Comparison of ENCODE assay signal across 20 cellular contexts in genomic region chr22:40367342-40367741, GRCh38.
"Had no signal": no experiment of that assay in that cellular context is flagged by ENCODE, and none has a peak within 500 bp of the region (broad histone marks: within the 10 kb centered on the region; RNA-seq: fewer than 3 reads in every experiment).

No MANE protein-coding gene starts in this region.

- H3K4me3 ChIP-seq: adrenal gland, esophagus squamous epithelium, left ventricle myocardium inferior, upper lobe of left lung had no signal

- H3K9me3 ChIP-seq: adrenal gland, esophagus squamous epithelium, left ventricle myocardium inferior, neutrophil, upper lobe of left lung had no signal

- H3K27ac Mint-ChIP-seq: T-helper 1 cell treated with Interleukin-12 subunit alpha and Interleukin-12 subunit beta and Interleukin-4 antibody, amounts not matched to agents 30 μg/mL and 1 μg/mL, for 36 hours had no signal

- DNase-seq: activated CD4-positive, CD25-positive, alpha-beta regulatory T cell; activated gamma-delta T cell; activated T-cell treated with anti-CD3 and anti-CD28 coated beads, Interleukin-2, amount 50 U/mL, for 48 hours; adrenal gland; esophagus squamous epithelium; foreskin fibroblast; glutamatergic neuron; hypothalamus; kidney; left ventricle myocardium inferior; naive thymus-derived CD8-positive, alpha-beta T cell; retina; SIG-M5; stimulated activated CD4-positive, alpha-beta T cell treated with anti-CD3 and anti-CD28 coated beads, Interleukin-15, amount 100 ng/mL, for 24 hours; stimulated activated CD4-positive, alpha-beta T cell treated with anti-CD3 and anti-CD28 coated beads, Interleukin-4, amount 100 ng/mL, for 1 hour; stimulated activated naive CD4-positive, alpha-beta T cell treated with Interleukin-2 at 50 U/mL for 16 hours; upper lobe of left lung had no signal

- H3K4me1 ChIP-seq: parathyroid adenoma had no signal

- H3K27ac ChIP-seq: adrenal gland, esophagus squamous epithelium, left ventricle myocardium inferior, neutrophil, parathyroid adenoma, upper lobe of left lung had no signal

- H3K9me3 Mint-ChIP-seq: naive thymus-derived CD8-positive, alpha-beta T cell; T-helper 1 cell treated with Interleukin-12 subunit alpha and Interleukin-12 subunit beta and Interleukin-4 antibody, amounts not matched to agents 30 μg/mL and 1 μg/mL, for 36 hours had no signal

- H3K4me3 Mint-ChIP-seq: naive thymus-derived CD8-positive, alpha-beta T cell; T-helper 1 cell treated with Interleukin-12 subunit alpha and Interleukin-12 subunit beta and Interleukin-4 antibody, amounts not matched to agents 30 μg/mL and 1 μg/mL, for 36 hours had no signal

- H3K9ac ChIP-seq: parathyroid adenoma had no signal

- H3K79me2 ChIP-seq: parathyroid adenoma had no signal

- H3K27me3 ChIP-seq: adrenal gland, esophagus squamous epithelium, neutrophil, upper lobe of left lung had no signal

- H3K27me3 Mint-ChIP-seq: naive thymus-derived CD8-positive, alpha-beta T cell had no signal

- H2AFZ ChIP-seq: parathyroid adenoma had no signal

- ATAC-seq: naive thymus-derived CD8-positive, alpha-beta T cell had no signal
